In genomic region chr3:188583476-188584161, GRCh38 we compare ENCODE assay signal across 1 cellular context.
TF ChIP-seq lines count a peak whose summit lies in the region.

No MANE protein-coding gene starts in this region.

TF ChIP-seq in WTC11, 78 proteins besides CTCF, POLR2A, EP300 and RAD21 (continued from another document):
- TF ChIP-seq, protein P1, sequence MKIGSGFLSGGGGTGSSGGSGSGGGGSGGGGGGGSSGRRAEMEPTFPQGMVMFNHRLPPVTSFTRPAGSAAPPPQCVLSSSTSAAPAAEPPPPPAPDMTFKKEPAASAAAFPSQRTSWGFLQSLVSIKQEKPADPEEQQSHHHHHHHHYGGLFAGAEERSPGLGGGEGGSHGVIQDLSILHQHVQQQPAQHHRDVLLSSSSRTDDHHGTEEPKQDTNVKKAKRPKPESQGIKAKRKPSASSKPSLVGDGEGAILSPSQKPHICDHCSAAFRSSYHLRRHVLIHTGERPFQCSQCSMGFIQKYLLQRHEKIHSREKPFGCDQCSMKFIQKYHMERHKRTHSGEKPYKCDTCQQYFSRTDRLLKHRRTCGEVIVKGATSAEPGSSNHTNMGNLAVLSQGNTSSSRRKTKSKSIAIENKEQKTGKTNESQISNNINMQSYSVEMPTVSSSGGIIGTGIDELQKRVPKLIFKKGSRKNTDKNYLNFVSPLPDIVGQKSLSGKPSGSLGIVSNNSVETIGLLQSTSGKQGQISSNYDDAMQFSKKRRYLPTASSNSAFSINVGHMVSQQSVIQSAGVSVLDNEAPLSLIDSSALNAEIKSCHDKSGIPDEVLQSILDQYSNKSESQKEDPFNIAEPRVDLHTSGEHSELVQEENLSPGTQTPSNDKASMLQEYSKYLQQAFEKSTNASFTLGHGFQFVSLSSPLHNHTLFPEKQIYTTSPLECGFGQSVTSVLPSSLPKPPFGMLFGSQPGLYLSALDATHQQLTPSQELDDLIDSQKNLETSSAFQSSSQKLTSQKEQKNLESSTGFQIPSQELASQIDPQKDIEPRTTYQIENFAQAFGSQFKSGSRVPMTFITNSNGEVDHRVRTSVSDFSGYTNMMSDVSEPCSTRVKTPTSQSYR (CRISPR knock-in tag; IDR thresholded peaks at IDR 0.05), result no peak
- no peak for TF ChIP-seq ZBTB21 (CRISPR knock-in tag; IDR thresholded peaks at IDR 0.05; ENCODE audit: borderline replicate concordance)
- no peak for TF ChIP-seq TEAD1 (CRISPR knock-in tag; IDR thresholded peaks at IDR 0.05)
- TF ChIP-seq, protein P2, sequence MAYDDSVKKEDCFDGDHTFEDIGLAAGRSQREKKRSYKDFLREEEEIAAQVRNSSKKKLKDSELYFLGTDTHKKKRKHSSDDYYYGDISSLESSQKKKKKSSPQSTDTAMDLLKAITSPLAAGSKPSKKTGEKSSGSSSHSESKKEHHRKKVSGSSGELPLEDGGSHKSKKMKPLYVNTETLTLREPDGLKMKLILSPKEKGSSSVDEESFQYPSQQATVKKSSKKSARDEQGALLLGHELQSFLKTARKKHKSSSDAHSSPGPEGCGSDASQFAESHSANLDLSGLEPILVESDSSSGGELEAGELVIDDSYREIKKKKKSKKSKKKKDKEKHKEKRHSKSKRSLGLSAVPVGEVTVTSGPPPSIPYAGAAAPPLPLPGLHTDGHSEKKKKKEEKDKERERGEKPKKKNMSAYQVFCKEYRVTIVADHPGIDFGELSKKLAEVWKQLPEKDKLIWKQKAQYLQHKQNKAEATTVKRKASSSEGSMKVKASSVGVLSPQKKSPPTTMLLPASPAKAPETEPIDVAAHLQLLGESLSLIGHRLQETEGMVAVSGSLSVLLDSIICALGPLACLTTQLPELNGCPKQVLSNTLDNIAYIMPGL (CRISPR knock-in tag; IDR thresholded peaks at IDR 0.05), result no peak
- TF ChIP-seq, protein P3, sequence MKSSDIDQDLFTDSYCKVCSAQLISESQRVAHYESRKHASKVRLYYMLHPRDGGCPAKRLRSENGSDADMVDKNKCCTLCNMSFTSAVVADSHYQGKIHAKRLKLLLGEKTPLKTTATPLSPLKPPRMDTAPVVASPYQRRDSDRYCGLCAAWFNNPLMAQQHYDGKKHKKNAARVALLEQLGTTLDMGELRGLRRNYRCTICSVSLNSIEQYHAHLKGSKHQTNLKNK (CRISPR knock-in tag; IDR thresholded peaks at IDR 0.05), result no peak
- TF ChIP-seq KAT7 (CRISPR knock-in tag; IDR thresholded peaks at IDR 0.05; ENCODE audit: borderline replicate concordance), result no peak
- no peak for TF ChIP-seq JAZF1 (CRISPR knock-in tag; IDR thresholded peaks at IDR 0.05)
- no peak for TF ChIP-seq ZNF219 (CRISPR knock-in tag; IDR thresholded peaks at IDR 0.05; ENCODE audit: borderline replicate concordance)
